Comparison of ENCODE assay signal across 9 cellular contexts in genomic region chr16:85571813-85572619, GRCh38. TPM values are rescaled to one million over a fixed set of nuclear protein-coding genes. Genes with fewer than 3 reads are reported as not detected.
A peak's percentile ranks its signal among the peaks of the same experiment; 100 is the strongest.
DNase-seq lines count a peak whose midpoint lies in the region; ATAC-seq, FAIRE-seq and TF ChIP-seq lines count a peak whose summit lies in the region.
"Had no signal": no experiment of that assay in that cellular context is flagged by ENCODE, and none has a peak within 500 bp of the region (broad histone marks: within the 10 kb centered on the region; RNA-seq: fewer than 3 reads in every experiment).

No MANE protein-coding gene starts in this region.

- TF ChIP-seq CTCF in Loucy (conservative IDR thresholded peaks at IDR 0.05; ENCODE audit: low read length) = no peak

- peaks cover 32% of the 10 kb centered on the region; the same call in 1 of the 2 replicates for H3K36me3 ChIP-seq in Loucy (ENCODE audit: insufficient read depth, low read length)

- H3K9me3 Mint-ChIP-seq in activated naive CD8-positive, alpha-beta T cell treated with anti-CD3 and anti-CD28 coated beads for 36 hours = peaks cover 5% of the 10 kb centered on the region
- no peaks in the 10 kb centered on the region for H3K9me3 Mint-ChIP-seq in stimulated activated memory B cell treated with anti-CD40 and anti-IgM and Interleukin-4, amounts not matched to agents 10 μg/mL and 1 μg/mL and 100 μg/mL, for 72 hours

- no peak for FAIRE-seq in H54 (lab: Jason Lieb, UNC)
- FAIRE-seq: colon had no signal

- H3K4me3 ChIP-seq in Loucy (ENCODE audit: low read length, poor library complexity, severe bottlenecking) = peak overlapping the region; percentile 77

- peaks cover 94% of the 10 kb centered on the region for H3K79me2 ChIP-seq in Loucy (ENCODE audit: insufficient read depth, low read length)

- peaks cover 31% of the 10 kb centered on the region for H3F3A ChIP-seq in Loucy (ENCODE audit: low read depth)

- H3K9ac ChIP-seq in Loucy (ENCODE audit: low read depth, low read length, poor library complexity, severe bottlenecking) = peak overlapping the region; percentile 95

- H3K4me1 Mint-ChIP-seq in activated naive CD8-positive, alpha-beta T cell treated with anti-CD3 and anti-CD28 coated beads for 36 hours = peaks cover 65% of the 10 kb centered on the region
- peaks cover 65% of the 10 kb centered on the region for H3K4me1 Mint-ChIP-seq in stimulated activated memory B cell treated with anti-CD40 and anti-IgM and Interleukin-4, amounts not matched to agents 10 μg/mL and 1 μg/mL and 100 μg/mL, for 72 hours

- peaks cover 82% of the 10 kb centered on the region for H3K4me1 ChIP-seq in Loucy (ENCODE audit: insufficient read depth, low read length, poor library complexity, severe bottlenecking)

- H3K27me3 ChIP-seq in Loucy (ENCODE audit: insufficient read depth, low read length, poor library complexity, severe bottlenecking) = no peaks in the 10 kb centered on the region

- peak overlapping the region; percentile 89 for H3K27ac Mint-ChIP-seq in activated naive CD8-positive, alpha-beta T cell treated with anti-CD3 and anti-CD28 coated beads for 36 hours
- H3K27ac Mint-ChIP-seq in stimulated activated memory B cell treated with anti-CD40 and anti-IgM and Interleukin-4, amounts not matched to agents 10 μg/mL and 1 μg/mL and 100 μg/mL, for 72 hours = peak overlapping the region; percentile 78

- ATAC-seq in GM18909 (IDR thresholded peaks at IDR 0.05; ENCODE audit: poor library complexity, unreplicated experiment) = peak; percentile 22
- ATAC-seq in stimulated activated memory B cell treated with anti-CD40 and anti-IgM and Interleukin-4, amounts not matched to agents 10 μg/mL and 1 μg/mL and 100 μg/mL, for 72 hours = peak; percentile 73
- no peak for ATAC-seq in GM21529 (IDR thresholded peaks at IDR 0.05; ENCODE audit: unreplicated experiment)

- peaks cover 23% of the 10 kb centered on the region for H3K36me3 Mint-ChIP-seq in activated naive CD8-positive, alpha-beta T cell treated with anti-CD3 and anti-CD28 coated beads for 36 hours
- no peaks in the 10 kb centered on the region for H3K36me3 Mint-ChIP-seq in stimulated activated memory B cell treated with anti-CD40 and anti-IgM and Interleukin-4, amounts not matched to agents 10 μg/mL and 1 μg/mL and 100 μg/mL, for 72 hours

- H2AFZ ChIP-seq in Loucy (ENCODE audit: low read length) = no peak overlapping the region

- DNase-seq in activated naive CD8-positive, alpha-beta T cell treated with anti-CD3 and anti-CD28 coated beads for 36 hours = no peak
- DNase-seq in NCI-H187 treated with DMSO at 0.1 percent for 48 hours (lab: John Stamatoyannopoulos, UW) (no peak), H54 (ENCODE audit: insufficient read length, low spot score) (no peak), NCI-H69 (lab: John Stamatoyannopoulos, UW) (no peak)

- no peaks in the 10 kb centered on the region for H3K9me2 ChIP-seq in Loucy (replicated peaks; ENCODE audit: low read depth, low read length)

- peak overlapping the region; percentile 97 for H3K4me2 ChIP-seq in Loucy (ENCODE audit: low read depth, low read length, poor library complexity, severe bottlenecking)

- H4K20me1 ChIP-seq in Loucy (ENCODE audit: insufficient read depth, low read length, poor library complexity, severe bottlenecking) = peaks cover 62% of the 10 kb centered on the region

- H3K27me3 Mint-ChIP-seq in activated naive CD8-positive, alpha-beta T cell treated with anti-CD3 and anti-CD28 coated beads for 36 hours = no peaks in the 10 kb centered on the region
- H3K27me3 Mint-ChIP-seq in stimulated activated memory B cell treated with anti-CD40 and anti-IgM and Interleukin-4, amounts not matched to agents 10 μg/mL and 1 μg/mL and 100 μg/mL, for 72 hours = no peaks in the 10 kb centered on the region

- H3K9me3 ChIP-seq in Loucy (ENCODE audit: insufficient read depth, low read depth, low read length) = no peaks in the 10 kb centered on the region

- H3K4me3 Mint-ChIP-seq in activated naive CD8-positive, alpha-beta T cell treated with anti-CD3 and anti-CD28 coated beads for 36 hours = no peak overlapping the region
- peak overlapping the region; percentile 38 for H3K4me3 Mint-ChIP-seq in stimulated activated memory B cell treated with anti-CD40 and anti-IgM and Interleukin-4, amounts not matched to agents 10 μg/mL and 1 μg/mL and 100 μg/mL, for 72 hours

- no peak for TF ChIP-seq POLR2A in H54 (IDR thresholded peaks at IDR 0.05; ENCODE audit: low read depth, low read length)

RNA-seq across cellular contexts. Expression of gene GSE1, which starts 41.1 kb away (rescaled TPM):
- total RNA-seq in activated naive CD8-positive, alpha-beta T cell treated with anti-CD3 and anti-CD28 coated beads for 36 hours = 10 to 100 TPM; 25.1 to 27.6 TPM
